ENCODE assay signal across 8 cellular contexts in the genomic region with DNA sequence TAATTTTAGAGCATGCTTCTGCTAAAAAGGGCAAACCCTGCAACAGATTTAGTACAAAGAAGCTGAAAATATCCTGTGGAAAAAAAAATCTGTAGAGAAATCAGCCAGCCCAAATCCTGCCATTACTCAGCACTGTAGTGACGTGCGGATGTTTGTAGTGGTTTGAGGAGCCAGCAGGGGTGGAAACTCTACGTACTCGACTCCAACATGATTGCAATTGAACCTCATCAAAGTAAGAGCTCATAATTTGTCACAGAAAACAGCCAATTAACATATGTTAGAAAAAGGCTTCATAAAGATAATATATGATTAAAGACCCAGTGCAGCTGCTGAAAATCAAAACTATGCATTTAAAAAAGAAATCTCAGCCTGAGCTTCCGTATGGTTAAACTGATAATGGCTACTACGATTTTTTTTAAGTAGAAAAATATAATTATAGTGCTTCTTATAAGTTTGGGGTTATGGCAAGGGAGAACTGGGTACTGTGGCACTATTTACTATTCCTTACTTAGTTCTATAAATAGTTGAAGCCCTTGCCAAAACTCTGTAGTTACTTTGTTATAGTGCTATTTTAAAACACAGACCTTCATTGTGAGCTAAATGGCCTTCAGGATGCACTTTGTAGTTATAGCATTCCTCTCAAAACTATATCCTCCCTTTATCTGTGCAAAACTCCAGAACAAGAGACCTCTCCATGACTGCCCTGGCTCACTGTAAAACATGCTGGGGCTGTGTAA. TPM values are rescaled to one million over a fixed set of nuclear protein-coding genes. Genes with fewer than 3 reads are reported as not detected.
DNase-seq lines count a peak whose midpoint lies in the region; ATAC-seq lines count a peak whose summit lies in the region.

No MANE protein-coding gene starts in this region.

- no peak overlapping the region for H3K27ac Mint-ChIP-seq in activated naive CD4-positive, alpha-beta T cell treated with anti-CD3 and anti-CD28 coated beads for 36 hours

- intact Hi-C loops in activated naive CD4-positive, alpha-beta T cell treated with anti-CD3 and anti-CD28 coated beads for 36 hours (cut with micrococcal nuclease): loop anchor here (1.0 to 10.0 kb wide), 4 partner anchors 12 to 1574 kb away; a partner anchor contains a TSS

- peaks cover 16% of the 10 kb centered on the region for H3K27me3 Mint-ChIP-seq in activated naive CD4-positive, alpha-beta T cell treated with anti-CD3 and anti-CD28 coated beads for 36 hours (ENCODE audit: low read depth)

- peak; percentile 5 to 16 for DNase-seq in activated CD8-positive, alpha-beta memory T cell treated with anti-CD3 and anti-CD28 coated beads for 1 hour (ENCODE audit: extremely low read depth in 1 of 2, low read depth in 1 of 2)
- DNase-seq in activated CD8-positive, alpha-beta memory T cell treated with anti-CD3 and anti-CD28 coated beads for 24 hours: no peak
- peak; percentile 78 for DNase-seq in activated naive CD4-positive, alpha-beta T cell treated with anti-CD3 and anti-CD28 coated beads for 36 hours
- no peak for DNase-seq in left lobe of liver (ENCODE audit: low spot score)
- peak; percentile 21 to 43 for DNase-seq in stimulated activated CD8-positive, alpha-beta memory T cell treated with anti-CD3 and anti-CD28 coated beads, Interleukin-7, amount 100 ng/mL, for 48 hours (ENCODE audit: extremely low read depth in 1 of 2, low read depth in 1 of 2)
- no peak for DNase-seq in D341Med (ENCODE audit: low spot score)
- no peak for DNase-seq in NCI-H2029 (lab: John Stamatoyannopoulos, UW)

- peak; percentile 51 for ATAC-seq in HG03432 (IDR thresholded peaks at IDR 0.05; ENCODE audit: unreplicated experiment)
- peak; percentile 44 for ATAC-seq in left lobe of liver

- peaks cover 23% of the 10 kb centered on the region for H3K4me1 Mint-ChIP-seq in activated naive CD4-positive, alpha-beta T cell treated with anti-CD3 and anti-CD28 coated beads for 36 hours (ENCODE audit: low read depth)

- no peaks in the 10 kb centered on the region for H3K9me3 Mint-ChIP-seq in activated naive CD4-positive, alpha-beta T cell treated with anti-CD3 and anti-CD28 coated beads for 36 hours

- CTCF ChIA-PET in activated naive CD4-positive, alpha-beta T cell treated with anti-CD3 and anti-CD28 coated beads for 36 hours (lab: Charles Lee): interaction anchor here (1.9 kb wide), 1 partner anchor 106 kb away, joined by 8 read pairs; no protein-coding TSS in a partner anchor

- no peaks in the 10 kb centered on the region for H3K36me3 Mint-ChIP-seq in activated naive CD4-positive, alpha-beta T cell treated with anti-CD3 and anti-CD28 coated beads for 36 hours (ENCODE audit: low read depth)

- H3K4me3 Mint-ChIP-seq in activated naive CD4-positive, alpha-beta T cell treated with anti-CD3 and anti-CD28 coated beads for 36 hours: no peak overlapping the region

RNA-seq across cellular contexts. Expression of a gene that starts 49.4 kb away (rescaled TPM):
- total RNA-seq in activated naive CD4-positive, alpha-beta T cell treated with anti-CD3 and anti-CD28 coated beads for 36 hours: not detected
- total RNA-seq in left lobe of liver: 5.1 TPM

Comparison
In these comparisons a context has a peak if more than half of its experiments do, and no peak if none do; other contexts are left out.
1. DNase-seq: peak in activated CD8-positive, alpha-beta memory T cell treated with anti-CD3 and anti-CD28 coated beads for 1 hour (2 of 2), activated naive CD4-positive, alpha-beta T cell treated with anti-CD3 and anti-CD28 coated beads for 36 hours (single experiment) and stimulated activated CD8-positive, alpha-beta memory T cell treated with anti-CD3 and anti-CD28 coated beads, Interleukin-7, amount 100 ng/mL, for 48 hours (2 of 2); none in activated CD8-positive, alpha-beta memory T cell treated with anti-CD3 and anti-CD28 coated beads for 24 hours (single experiment), left lobe of liver (single experiment), D341Med (single experiment) and NCI-H2029 (single experiment).